2 cellular contexts compared by ENCODE assay signal in the genomic region with DNA sequence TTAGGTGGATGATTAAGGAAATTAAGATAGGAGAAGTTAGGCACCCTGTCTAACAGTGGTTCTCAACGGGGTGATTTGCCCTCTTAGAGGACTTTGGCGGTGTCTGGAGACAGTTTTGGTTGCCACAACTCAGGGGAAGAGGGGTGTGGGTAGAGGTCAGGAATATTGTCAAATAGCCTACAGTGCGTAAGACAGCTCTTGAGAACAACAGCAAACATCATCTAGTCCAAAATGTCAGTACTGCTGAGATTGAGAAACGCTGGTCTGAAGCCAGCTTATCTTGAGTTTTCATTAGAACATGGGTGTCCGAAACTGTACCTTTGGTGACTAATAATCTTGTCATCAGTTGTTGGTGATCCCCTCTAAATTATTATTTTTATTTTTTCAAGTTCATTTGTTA.
TF ChIP-seq lines count a peak whose summit lies in the region.

No MANE protein-coding gene starts in this region.

TF ChIP-seq in WTC11, 78 proteins besides CTCF, POLR2A, EP300 and RAD21 (continued from another document):
- TF ChIP-seq ZNF396 (CRISPR knock-in tag; IDR thresholded peaks at IDR 0.05; ENCODE audit: borderline replicate concordance) = no peak
- TF ChIP-seq, protein P1, sequence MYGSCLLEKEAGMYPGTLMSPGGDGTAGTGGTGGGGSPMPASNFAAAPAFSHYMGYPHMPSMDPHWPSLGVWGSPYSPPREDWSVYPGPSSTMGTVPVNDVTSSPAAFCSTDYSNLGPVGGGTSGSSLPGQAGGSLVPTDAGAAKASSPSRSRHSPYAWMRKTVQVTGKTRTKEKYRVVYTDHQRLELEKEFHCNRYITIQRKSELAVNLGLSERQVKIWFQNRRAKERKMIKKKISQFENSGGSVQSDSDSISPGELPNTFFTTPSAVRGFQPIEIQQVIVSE (CRISPR knock-in tag; IDR thresholded peaks at IDR 0.05; ENCODE audit: borderline replicate concordance) = no peak
- TF ChIP-seq, protein P2, sequence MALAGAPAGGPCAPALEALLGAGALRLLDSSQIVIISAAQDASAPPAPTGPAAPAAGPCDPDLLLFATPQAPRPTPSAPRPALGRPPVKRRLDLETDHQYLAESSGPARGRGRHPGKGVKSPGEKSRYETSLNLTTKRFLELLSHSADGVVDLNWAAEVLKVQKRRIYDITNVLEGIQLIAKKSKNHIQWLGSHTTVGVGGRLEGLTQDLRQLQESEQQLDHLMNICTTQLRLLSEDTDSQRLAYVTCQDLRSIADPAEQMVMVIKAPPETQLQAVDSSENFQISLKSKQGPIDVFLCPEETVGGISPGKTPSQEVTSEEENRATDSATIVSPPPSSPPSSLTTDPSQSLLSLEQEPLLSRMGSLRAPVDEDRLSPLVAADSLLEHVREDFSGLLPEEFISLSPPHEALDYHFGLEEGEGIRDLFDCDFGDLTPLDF (CRISPR knock-in tag; IDR thresholded peaks at IDR 0.05) = no peak
TF ChIP-seq in WTC11: peak in this region for 0.

TF ChIP-seq in endothelial cell of umbilical vein, 7 proteins besides CTCF, POLR2A, EP300 and RAD21 (continued from another document):
- no peak for TF ChIP-seq GATA2 (IDR thresholded peaks at IDR 0.05; ENCODE audit: insufficient read depth, insufficient read length, low read depth, low read length)
- TF ChIP-seq, protein P3, sequence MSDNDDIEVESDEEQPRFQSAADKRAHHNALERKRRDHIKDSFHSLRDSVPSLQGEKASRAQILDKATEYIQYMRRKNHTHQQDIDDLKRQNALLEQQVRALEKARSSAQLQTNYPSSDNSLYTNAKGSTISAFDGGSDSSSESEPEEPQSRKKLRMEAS (IDR thresholded peaks at IDR 0.05; ENCODE audit: insufficient read depth, insufficient read length) = no peak
- no peak for TF ChIP-seq EZH2 (IDR thresholded peaks at IDR 0.05; ENCODE audit: borderline replicate concordance, low read depth, low read length, severe bottlenecking)
- no peak for TF ChIP-seq JUN (IDR thresholded peaks at IDR 0.05; ENCODE audit: borderline replicate concordance, insufficient read depth, insufficient read length, low read depth)
- TF ChIP-seq POLR2AphosphoS5 (IDR thresholded peaks at IDR 0.05; ENCODE audit: insufficient read depth, low read depth, low read length) = no peak
- no peak for TF ChIP-seq MYC (IDR thresholded peaks at IDR 0.05; ENCODE audit: low read depth, low read length)
